8 cellular contexts compared by ENCODE assay signal in genomic region chr12:106753526-106753925, GRCh38. TPM values are rescaled to one million over a fixed set of nuclear protein-coding genes. Genes with fewer than 3 reads are reported as not detected.
A peak's percentile ranks its signal among the peaks of the same experiment; 100 is the strongest.
DNase-seq lines count a peak whose midpoint lies in the region; ATAC-seq and TF ChIP-seq lines count a peak whose summit lies in the region.

No MANE protein-coding gene starts in this region.

- WGBS in sigmoid colon, 2 donors = 72 to 88% methylated on average over 7 of the region's 7 CpGs

- peak; percentile 19 for DNase-seq in SIG-M5 (lab: John Stamatoyannopoulos, UW)
- DNase-seq in central memory CD8-positive, alpha-beta T cell (ENCODE audit: low spot score in 2 of 2) = peak in 1 of 2 donors; percentile 16
- DNase-seq in pons (ENCODE audit: low spot score) = no peak
- no peak for DNase-seq in sigmoid colon
- no peak for DNase-seq in NCI-H2029 treated with DMSO at 0.1 percent for 48 hours (lab: John Stamatoyannopoulos, UW)
- DNase-seq in middle frontal gyrus (ENCODE audit: extremely low spot score, low spot score) = no peak

- TF ChIP-seq POLR2A in sigmoid colon (IDR thresholded peaks at IDR 0.05) = no peak

- H3K4me3 Mint-ChIP-seq in central memory CD8-positive, alpha-beta T cell = peak overlapping the region; percentile 61

- H3K27ac ChIP-seq in sigmoid colon = no peak overlapping the region

- no peak overlapping the region for H3K4me3 ChIP-seq in sigmoid colon

- H3K36me3 ChIP-seq in sigmoid colon = no peaks in the 10 kb centered on the region

- peak overlapping the region; percentile 78 for H3K27ac Mint-ChIP-seq in central memory CD8-positive, alpha-beta T cell (ENCODE audit: low read depth)

- peaks cover 21% of the 10 kb centered on the region for H3K4me1 Mint-ChIP-seq in central memory CD8-positive, alpha-beta T cell

- TF ChIP-seq EP300 in sigmoid colon (IDR thresholded peaks at IDR 0.05) = no peak

- no peaks in the 10 kb centered on the region for H3K36me3 Mint-ChIP-seq in central memory CD8-positive, alpha-beta T cell (ENCODE audit: insufficient read depth)

- ATAC-seq in GM18861 (IDR thresholded peaks at IDR 0.05; ENCODE audit: unreplicated experiment) (peak; percentile 96), HG02938 (IDR thresholded peaks at IDR 0.05; ENCODE audit: unreplicated experiment) (peak; percentile 89)
- peak; percentile 89 for ATAC-seq in central memory CD8-positive, alpha-beta T cell (replicated peaks; ENCODE audit: extremely low read depth, poor library complexity, severe bottlenecking)

- TF ChIP-seq CTCF in sigmoid colon (IDR thresholded peaks at IDR 0.05) = no peak

- H3K9me3 ChIP-seq in sigmoid colon = no peaks in the 10 kb centered on the region

- no peaks in the 10 kb centered on the region for H3K27me3 ChIP-seq in sigmoid colon

- H3K4me1 ChIP-seq in sigmoid colon = no peaks in the 10 kb centered on the region

- no peaks in the 10 kb centered on the region for H3K9me3 Mint-ChIP-seq in central memory CD8-positive, alpha-beta T cell

- intact Hi-C loops in sigmoid colon (cut with DNase I) = no loop called here

- no peaks in the 10 kb centered on the region for H3K27me3 Mint-ChIP-seq in central memory CD8-positive, alpha-beta T cell

RNA-seq across cellular contexts. Expression of gene RIC8B, which starts 21.0 kb away (rescaled TPM):
- 10 to 100 TPM; 17.6 to 27.8 (median 20.0) TPM for total RNA-seq in sigmoid colon
- 1 to 10 TPM; 5.3 to 6.0 (median 5.6) TPM for polyA plus RNA-seq in sigmoid colon
